23 cellular contexts compared by ENCODE assay signal in the genomic region with DNA sequence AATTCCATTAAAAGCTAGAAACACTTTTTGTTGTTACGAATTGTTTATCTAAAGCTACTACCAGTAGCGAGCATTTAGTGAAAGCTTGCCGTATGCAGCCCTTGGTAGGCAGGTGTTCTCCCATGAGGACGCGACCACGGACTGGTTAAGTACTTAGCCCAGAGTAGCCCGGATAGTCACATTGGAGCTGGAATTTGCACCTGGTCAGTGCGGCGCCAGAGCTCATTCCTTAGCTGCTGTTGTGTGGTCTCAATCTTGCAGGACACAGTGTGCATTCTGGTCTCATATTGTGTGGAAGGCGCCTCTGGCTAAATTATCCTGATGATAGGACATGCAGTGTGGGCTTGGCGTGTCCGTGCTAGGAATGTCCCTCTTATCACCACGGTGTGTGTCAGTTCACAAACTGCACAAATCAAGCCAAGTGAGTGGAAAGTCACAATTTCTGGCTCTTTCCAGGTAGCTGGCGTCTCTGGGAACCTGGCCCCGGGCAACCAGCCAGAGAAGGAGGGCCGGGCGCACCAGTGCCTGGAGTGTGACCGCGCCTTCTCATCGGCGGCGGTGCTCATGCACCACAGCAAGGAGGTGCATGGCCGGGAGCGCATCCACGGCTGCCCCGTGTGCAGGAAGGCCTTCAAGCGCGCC.
A peak's percentile ranks its signal among the peaks of the same experiment; 100 is the strongest.
DNase-seq lines count a peak whose midpoint lies in the region; ATAC-seq, FAIRE-seq and TF ChIP-seq lines count a peak whose summit lies in the region.
"Had no signal": no experiment of that assay in that cellular context is flagged by ENCODE, and none has a peak within 500 bp of the region (broad histone marks: within the 10 kb centered on the region; RNA-seq: fewer than 3 reads in every experiment).

No MANE protein-coding gene starts in this region.

- peak; percentile 58 for FAIRE-seq in bronchial epithelial cell (lab: Jason Lieb, UNC)
- FAIRE-seq: urothelium cell line had no signal

- peaks cover 4% of the 10 kb centered on the region for H3K4me1 ChIP-seq in mucosa of descending colon (ENCODE audit: low read depth)
- peaks cover 11% of the 10 kb centered on the region for H3K4me1 ChIP-seq in psoas muscle

- DNase-seq in G401 (ENCODE audit: low spot score) = peak; percentile 81
- no peak for DNase-seq in bronchial epithelial cell (ENCODE audit: low read depth)
- DNase-seq in mucosa of descending colon = peak; percentile 74 to 80 (median 76)
- no peak for DNase-seq in NCI-H1048 (lab: John Stamatoyannopoulos, UW)
- no peak for DNase-seq in psoas muscle
- DNase-seq in MG63 = no peak
- DNase-seq: activated CD4-positive, alpha-beta T cell treated with anti-CD3 and anti-CD28 coated beads, Interleukin-2, amount 50 U/mL, for 48 hours; activated naive CD4-positive, alpha-beta T cell; activated T-cell treated with anti-CD3 and anti-CD28 coated beads, Interleukin-2, amount 50 U/mL, for 1 hour; anterior cingulate cortex; cerebellar nuclear complex; effector memory CD4-positive, alpha-beta T cell; left ventricle myocardium inferior; NCI-H748 treated with DMSO at 0.1 percent for 48 hours; PC-3; SHP77 treated with DMSO at 0.1 percent for 48 hours; stimulated activated naive CD4-positive, alpha-beta T cell treated with Interleukin-2 at 50 U/mL for 16 hours; WERI-Rb-1 had no signal

- H3K27me3 ChIP-seq in bronchial epithelial cell (ENCODE audit: control insufficient read depth, insufficient read depth, low read length) (no peaks in the 10 kb centered on the region), psoas muscle (ENCODE audit: insufficient read depth in 3 of 3, low read length in 2 of 3) (no peaks in the 10 kb centered on the region), MG63 (no peaks in the 10 kb centered on the region)

- ATAC-seq in mucosa of descending colon (peak; percentile 72), psoas muscle (no peak), GM19328 (IDR thresholded peaks at IDR 0.05; ENCODE audit: unreplicated experiment) (no peak)
- ATAC-seq: PC-3, sciatic nerve had no signal

- H3K9me3 ChIP-seq in mucosa of descending colon = no peaks in the 10 kb centered on the region
- H3K9me3 ChIP-seq in psoas muscle = no peaks in the 10 kb centered on the region
- H3K9me3 ChIP-seq in MG63 = no peaks in the 10 kb centered on the region
- H3K9me3 ChIP-seq: left ventricle myocardium inferior had no signal

- in situ Hi-C loops in G401 (cut with HindIII; ENCODE audit: low sequenced_read_pairs) = no loop called here

- TF ChIP-seq CTCF in C4-2B (conservative IDR thresholded peaks at IDR 0.05) (no peak), bronchial epithelial cell (IDR thresholded peaks at IDR 0.05; ENCODE audit: insufficient read depth, low read length, severe bottlenecking) (no peak), mucosa of descending colon (IDR thresholded peaks at IDR 0.05) (no peak), psoas muscle (IDR thresholded peaks at IDR 0.05) (no peak)

- intact Hi-C loops in mucosa of descending colon (cut with DNase I, micrococcal nuclease) (no loop called here), psoas muscle (cut with DNase I) (no loop called here)

- peak overlapping the region; percentile 35 for H3K27ac ChIP-seq in C4-2B
- H3K27ac ChIP-seq in psoas muscle = no peak overlapping the region
- H3K27ac ChIP-seq: HL-60, left ventricle myocardium inferior, WERI-Rb-1 had no signal

- WGBS in psoas muscle, 3 donors = 80 to 86% (median 82%) methylated on average over 28 of the region's 28 CpGs

- H3K36me3 ChIP-seq in bronchial epithelial cell (ENCODE audit: control insufficient read depth, insufficient read depth, low read length) (peaks cover 10% of the 10 kb centered on the region), mucosa of descending colon (ENCODE audit: low read depth) (no peaks in the 10 kb centered on the region), psoas muscle (ENCODE audit: insufficient read depth in 1 of 2, low read depth in 1 of 2) (peaks cover 0 to 66% of the 10 kb centered on the region in 2 donors), MG63 (peaks cover 7% of the 10 kb centered on the region; the same call in 1 of the 2 replicates)

- no peak overlapping the region for H3K4me3 ChIP-seq in bronchial epithelial cell (ENCODE audit: low read depth, low read length)
- H3K4me3 ChIP-seq in mucosa of descending colon = no peak overlapping the region
- H3K4me3 ChIP-seq in psoas muscle = no peak overlapping the region
- no peak overlapping the region for H3K4me3 ChIP-seq in MG63
- H3K4me3 ChIP-seq: left ventricle myocardium inferior had no signal

Comparison
In these comparisons a context has a peak if more than half of its experiments do, and no peak if none do; other contexts are left out.
1. DNase-seq: peak in G401 (single experiment) and mucosa of descending colon (3 of 3); none in bronchial epithelial cell (single experiment), NCI-H1048 (single experiment), psoas muscle (0 of 2) and MG63 (single experiment).